ENCODE assay signal across 34 cellular contexts in genomic region chrX:3655181-3655580, GRCh38.
"Had no signal": no experiment of that assay in that cellular context is flagged by ENCODE, and none has a peak within 500 bp of the region (broad histone marks: within the 10 kb centered on the region; RNA-seq: fewer than 3 reads in every experiment).

No MANE protein-coding gene starts in this region.

- H3K4me3 ChIP-seq: MG63 had no signal

- H3K27me3 ChIP-seq: MG63 had no signal

- H3K4me2 ChIP-seq: KMS-11 had no signal

- H3K36me3 ChIP-seq: MG63 had no signal

- H3K9me3 ChIP-seq: MG63 had no signal

- DNase-seq: Karpas-422, Kasumi-1, KG1, MG63, MM.1S, MV-4-11, NCI-H1048, NCI-H1092, NCI-H1092 treated with DMSO at 0.1 percent for 48 hours, NCI-H1105, NCI-H1105 treated with DMSO at 0.1 percent for 48 hours, NCI-H1417, NCI-H1417 treated with DMSO at 0.1 percent for 48 hours, NCI-H1436, NCI-H1436 treated with DMSO at 0.1 percent for 48 hours, NCI-H146, NCI-H1694, NCI-H1694 treated with DMSO at 0.1 percent for 48 hours, NCI-H187, NCI-H187 treated with DMSO at 0.1 percent for 48 hours, NCI-H1930, NCI-H2029, NCI-H2029 treated with DMSO at 0.1 percent for 48 hours, NCI-H2081, NCI-H2081 treated with DMSO at 0.1 percent for 48 hours, NCI-H2107, NCI-H2171, NCI-H2171 treated with DMSO at 0.1 percent for 48 hours, NCI-H2227 treated with DMSO at 0.1 percent for 48 hours, NCI-H226, NCI-H345, NCI-H446, NCI-H446 treated with DMSO at 0.1 percent for 48 hours had no signal

- H3K27ac ChIP-seq: KMS-11 had no signal

- H3K9ac ChIP-seq: KMS-11 had no signal
